30 cellular contexts compared by ENCODE assay signal in the genomic region with DNA sequence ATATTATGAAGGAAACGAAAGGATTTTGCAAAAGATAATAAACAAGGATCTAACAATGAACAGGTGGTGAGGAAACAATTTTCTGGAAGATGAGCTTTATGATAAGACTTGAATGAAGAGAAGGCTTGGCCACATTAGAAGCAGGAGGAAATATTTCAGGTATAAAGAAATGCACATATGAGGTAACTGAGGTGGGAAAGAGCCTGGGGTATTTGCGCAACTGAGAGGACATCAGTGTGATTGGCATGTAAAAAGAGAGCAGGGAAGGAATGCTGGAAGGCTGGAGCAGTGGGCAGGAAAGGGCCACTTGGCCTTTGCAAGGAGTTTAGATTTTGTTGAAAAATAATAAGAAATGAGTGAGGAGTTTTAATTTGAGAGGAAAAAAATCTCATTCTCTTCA.
"Had no signal": no experiment of that assay in that cellular context is flagged by ENCODE, and none has a peak within 500 bp of the region (broad histone marks: within the 10 kb centered on the region; RNA-seq: fewer than 3 reads in every experiment).

No MANE protein-coding gene starts in this region.

- H3K27me3 ChIP-seq: SJCRH30 had no signal

- DNase-seq: Kasumi-1, MM.1S, MV-4-11, NCI-H1092, NCI-H1105, NCI-H1417 treated with DMSO at 0.1 percent for 48 hours, NCI-H1436 treated with DMSO at 0.1 percent for 48 hours, NCI-H1694 treated with DMSO at 0.1 percent for 48 hours, NCI-H187 treated with DMSO at 0.1 percent for 48 hours, NCI-H2029, NCI-H2081, NCI-H2171 treated with DMSO at 0.1 percent for 48 hours, NCI-H2227 treated with DMSO at 0.1 percent for 48 hours, NCI-H345, NCI-H446, NCI-H510A treated with DMSO at 0.1 percent for 48 hours, NCI-H526, NCI-H69, NCI-H748 treated with DMSO at 0.1 percent for 48 hours, NCI-H82, PC-9, SHP77, SIG-M5, SJCRH30, T-helper 1 cell had no signal

- H3K9me3 ChIP-seq: SJCRH30 had no signal

- H2AFZ ChIP-seq: PC-9 had no signal

- H3K4me2 ChIP-seq: PC-9 had no signal

- H3K36me3 ChIP-seq: SJCRH30 had no signal

- H3K4me3 ChIP-seq: PC-9, SJCRH30, SK-N-MC had no signal

- H3K27ac ChIP-seq: PC-9, RWPE1, SJCRH30, SK-N-MC had no signal

- ATAC-seq: Panc1, Right ventricle myocardium inferior, SK-N-SH treated with all-trans-retinoic acid at 6 μM for 48 hours had no signal

- H3K4me1 ChIP-seq: SJCRH30 had no signal
